In genomic region chr10:29646238-29646902, GRCh38 we compare ENCODE assay signal across 1 cellular context.
TF ChIP-seq lines count a peak whose summit lies in the region.

No MANE protein-coding gene starts in this region.

TF ChIP-seq in HEK293, 187 proteins besides CTCF, POLR2A, EP300 and RAD21 (continued from another document):
- TF ChIP-seq ZNF211 (tag by site-specific recombination; IDR thresholded peaks at IDR 0.05; ENCODE audit: low read depth) (peak; percentile 92), BCL11A (tag by site-specific recombination; IDR thresholded peaks at IDR 0.05; ENCODE audit: low read depth) (peak; percentile 71; the same call in 1 of the 2 replicates), INSM2 (tag by site-specific recombination; IDR thresholded peaks at IDR 0.05) (peak; percentile 88), GLI2 (tag by site-specific recombination; IDR thresholded peaks at IDR 0.05; ENCODE audit: borderline replicate concordance, low read depth) (peak; percentile 79; the same call in 1 of the 2 replicates), ZNF112 (tag by site-specific recombination; IDR thresholded peaks at IDR 0.05) (no peak), IKZF3 (tag by site-specific recombination; IDR thresholded peaks at IDR 0.05) (peak; percentile 92), FEZF1 (tag by site-specific recombination; IDR thresholded peaks at IDR 0.05) (peak; percentile 98), ZNF138 (tag by site-specific recombination; IDR thresholded peaks at IDR 0.05; ENCODE audit: borderline replicate concordance) (no peak), YY1 (tag by site-specific recombination; IDR thresholded peaks at IDR 0.05) (no peak), ZSCAN23 (tag by site-specific recombination; IDR thresholded peaks at IDR 0.05) (peak; percentile 60; the same call in 1 of the 2 replicates), ZBTB1 (tag by site-specific recombination; IDR thresholded peaks at IDR 0.05) (peak; percentile 30; the same call in 1 of the 2 replicates), ZNF830 (tag by site-specific recombination; IDR thresholded peaks at IDR 0.05; ENCODE audit: low read depth) (no peak), ZNF324 (tag by site-specific recombination; IDR thresholded peaks at IDR 0.05) (peak; percentile 68; the same call in 1 of the 2 replicates), ZNF501 (tag by site-specific recombination; IDR thresholded peaks at IDR 0.05) (peak; percentile 80; the same call in 1 of the 2 replicates), SP2 (tag by site-specific recombination; IDR thresholded peaks at IDR 0.05) (peak; percentile 27; the same call in 1 of the 2 replicates), KLF10 (tag by site-specific recombination; IDR thresholded peaks at IDR 0.05) (peak; percentile 86), ZNF843 (tag by site-specific recombination; IDR thresholded peaks at IDR 0.05) (peak; percentile 97), ZBTB17 (tag by site-specific recombination; IDR thresholded peaks at IDR 0.05) (peak; percentile 54; the same call in 1 of the 2 replicates), ZSCAN4 (tag by site-specific recombination; IDR thresholded peaks at IDR 0.05) (no peak), SCRT2 (tag by site-specific recombination; IDR thresholded peaks at IDR 0.05) (peak; percentile 96), ZNF366 (tag by site-specific recombination; conservative IDR thresholded peaks at IDR 0.05) (peak; percentile 93), ZNF341 (tag by site-specific recombination; IDR thresholded peaks at IDR 0.05; ENCODE audit: low read depth) (peak; percentile 54), ZEB2 (tag by site-specific recombination; IDR thresholded peaks at IDR 0.05) (peak; percentile 98), ZBTB26 (tag by site-specific recombination; optimal IDR thresholded peaks at IDR 0.05) (no peak), ZNF518A (tag by site-specific recombination; conservative IDR thresholded peaks at IDR 0.05; ENCODE audit: low read depth) (no peak; the same call in 1 of the 2 replicates), PATZ1 (tag by site-specific recombination; IDR thresholded peaks at IDR 0.05) (peak; percentile 80), ZNF704 (tag by site-specific recombination; IDR thresholded peaks at IDR 0.05) (no peak), TRIM28 (IDR thresholded peaks at IDR 0.05; ENCODE audit: borderline replicate concordance, low read length) (peak; percentile 79), ZBTB8A (tag by site-specific recombination; IDR thresholded peaks at IDR 0.05) (peak; percentile 43), ZNF660 (tag by site-specific recombination; IDR thresholded peaks at IDR 0.05) (0 out of 2 replicates have a peak, but pooled peaks have one; percentile 54), ZNF24 (tag by site-specific recombination; IDR thresholded peaks at IDR 0.05) (peak; percentile 95), ZBTB48 (tag by site-specific recombination; IDR thresholded peaks at IDR 0.05) (peak; percentile 90), ZNF10 (tag by site-specific recombination; IDR thresholded peaks at IDR 0.05) (peak; percentile 76), ZNF394 (tag by site-specific recombination; IDR thresholded peaks at IDR 0.05; ENCODE audit: borderline replicate concordance) (peak; percentile 100), SP7 (tag by site-specific recombination; IDR thresholded peaks at IDR 0.05) (peak; percentile 99)
- TF ChIP-seq, protein P1, sequence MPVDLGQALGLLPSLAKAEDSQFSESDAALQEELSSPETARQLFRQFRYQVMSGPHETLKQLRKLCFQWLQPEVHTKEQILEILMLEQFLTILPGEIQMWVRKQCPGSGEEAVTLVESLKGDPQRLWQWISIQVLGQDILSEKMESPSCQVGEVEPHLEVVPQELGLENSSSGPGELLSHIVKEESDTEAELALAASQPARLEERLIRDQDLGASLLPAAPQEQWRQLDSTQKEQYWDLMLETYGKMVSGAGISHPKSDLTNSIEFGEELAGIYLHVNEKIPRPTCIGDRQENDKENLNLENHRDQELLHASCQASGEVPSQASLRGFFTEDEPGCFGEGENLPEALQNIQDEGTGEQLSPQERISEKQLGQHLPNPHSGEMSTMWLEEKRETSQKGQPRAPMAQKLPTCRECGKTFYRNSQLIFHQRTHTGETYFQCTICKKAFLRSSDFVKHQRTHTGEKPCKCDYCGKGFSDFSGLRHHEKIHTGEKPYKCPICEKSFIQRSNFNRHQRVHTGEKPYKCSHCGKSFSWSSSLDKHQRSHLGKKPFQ (tag by site-specific recombination; IDR thresholded peaks at IDR 0.05), result 0 out of 2 replicates have a peak, but pooled peaks have one; percentile 56
- TF ChIP-seq, protein P2, sequence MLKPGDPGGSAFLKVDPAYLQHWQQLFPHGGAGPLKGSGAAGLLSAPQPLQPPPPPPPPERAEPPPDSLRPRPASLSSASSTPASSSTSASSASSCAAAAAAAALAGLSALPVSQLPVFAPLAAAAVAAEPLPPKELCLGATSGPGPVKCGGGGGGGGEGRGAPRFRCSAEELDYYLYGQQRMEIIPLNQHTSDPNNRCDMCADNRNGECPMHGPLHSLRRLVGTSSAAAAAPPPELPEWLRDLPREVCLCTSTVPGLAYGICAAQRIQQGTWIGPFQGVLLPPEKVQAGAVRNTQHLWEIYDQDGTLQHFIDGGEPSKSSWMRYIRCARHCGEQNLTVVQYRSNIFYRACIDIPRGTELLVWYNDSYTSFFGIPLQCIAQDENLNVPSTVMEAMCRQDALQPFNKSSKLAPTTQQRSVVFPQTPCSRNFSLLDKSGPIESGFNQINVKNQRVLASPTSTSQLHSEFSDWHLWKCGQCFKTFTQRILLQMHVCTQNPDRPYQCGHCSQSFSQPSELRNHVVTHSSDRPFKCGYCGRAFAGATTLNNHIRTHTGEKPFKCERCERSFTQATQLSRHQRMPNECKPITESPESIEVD (tag by site-specific recombination; IDR thresholded peaks at IDR 0.05), result peak; percentile 96
- TF ChIP-seq, protein P3, sequence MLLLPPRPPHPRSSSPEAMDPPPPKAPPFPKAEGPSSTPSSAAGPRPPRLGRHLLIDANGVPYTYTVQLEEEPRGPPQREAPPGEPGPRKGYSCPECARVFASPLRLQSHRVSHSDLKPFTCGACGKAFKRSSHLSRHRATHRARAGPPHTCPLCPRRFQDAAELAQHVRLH (tag by site-specific recombination; IDR thresholded peaks at IDR 0.05), result peak; percentile 70; the same call in 1 of the 2 replicates
